Comparison of ENCODE assay signal across 15 cellular contexts in the genomic region with DNA sequence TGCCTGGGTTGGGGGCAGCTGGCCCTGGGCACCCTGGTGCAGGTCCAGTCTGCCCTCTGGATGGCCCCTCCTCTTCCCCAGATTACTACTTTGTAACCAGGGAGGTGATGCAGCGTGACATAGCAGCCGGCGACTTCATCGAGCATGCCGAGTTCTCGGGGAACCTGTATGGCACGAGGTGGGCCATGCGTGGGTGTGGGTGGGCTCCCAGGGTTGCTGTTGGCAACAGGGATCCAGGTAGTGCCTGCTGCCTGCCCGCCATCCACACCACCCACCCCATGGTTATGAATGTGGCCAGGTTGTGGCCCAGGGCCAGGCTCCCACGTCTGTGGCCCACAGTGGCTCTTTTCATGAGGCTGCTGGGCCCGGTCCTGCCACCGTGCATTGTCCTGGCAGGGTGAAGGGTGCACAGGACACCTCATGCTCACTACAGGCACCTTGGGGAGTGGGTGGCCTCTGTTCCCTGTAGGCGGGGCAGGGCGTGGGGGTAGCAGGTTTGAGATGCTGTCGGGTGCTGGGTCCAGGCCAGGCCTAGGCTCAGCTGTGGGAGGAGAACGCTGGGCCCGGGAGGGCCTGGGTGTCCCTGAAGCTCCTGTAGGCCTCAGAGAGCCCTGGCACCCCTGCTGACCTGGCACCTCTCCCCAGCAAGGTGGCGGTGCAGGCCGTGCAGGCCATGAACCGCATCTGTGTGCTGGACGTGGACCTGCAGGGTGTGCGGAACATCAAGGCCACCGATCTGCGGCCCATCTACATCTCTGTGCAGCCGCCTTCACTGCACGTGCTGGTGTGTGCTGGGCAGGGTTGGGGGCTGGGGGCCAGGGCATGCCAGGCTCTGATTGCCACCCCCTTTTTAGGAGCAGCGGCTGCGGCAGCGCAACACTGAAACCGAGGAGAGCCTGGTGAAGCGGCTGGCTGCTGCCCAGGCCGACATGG. TPM values are rescaled to one million over a fixed set of nuclear protein-coding genes. Genes with fewer than 3 reads are reported as not detected.
A peak's percentile ranks its signal among the peaks of the same experiment; 100 is the strongest.
DNase-seq lines count a peak whose midpoint lies in the region; ATAC-seq, FAIRE-seq and TF ChIP-seq lines count a peak whose summit lies in the region.
"Had no signal": no experiment of that assay in that cellular context is flagged by ENCODE, and none has a peak within 500 bp of the region (broad histone marks: within the 10 kb centered on the region; RNA-seq: fewer than 3 reads in every experiment).

No MANE protein-coding gene starts in this region.

- H3K27ac Mint-ChIP-seq in Calu3 (ENCODE audit: unreplicated experiment) = no peak overlapping the region
- H3K27ac Mint-ChIP-seq: activated CD4-positive, alpha-beta memory T cell treated with anti-CD3 and anti-CD28 coated beads, Interleukin-2, amount 10 ng/mL, durations not matched to agents 7 days and 5 days; endodermal cell; HFFc6 had no signal

- no peak for ATAC-seq in HG03432 (IDR thresholded peaks at IDR 0.05; ENCODE audit: unreplicated experiment)

- H3K27ac ChIP-seq in BLaER1 treated with 17β-estradiol and CSF1 and Interleukin-3, amounts not matched to agents 10 nM and 100 nM = peak overlapping the region in 2 of 11 experiments; percentile 61 to 72; a peak in 3 of 22 replicates
- H3K27ac ChIP-seq: hepatocyte, WERI-Rb-1 had no signal

- FAIRE-seq in H54 (lab: Jason Lieb, UNC) = no peak

- intact Hi-C loops in Calu3 (cut with micrococcal nuclease; ENCODE audit: unreplicated experiment) = no loop called here

- peaks cover 77 to 98% (median 85%) of the 10 kb centered on the region in 10 experiments for H3K4me1 ChIP-seq in BLaER1 treated with 17β-estradiol and CSF1 and Interleukin-3, amounts not matched to agents 10 nM and 100 nM

- peaks cover 52% of the 10 kb centered on the region for H3K36me3 Mint-ChIP-seq in Calu3 (ENCODE audit: insufficient read depth, unreplicated experiment)

- H3K9me3 Mint-ChIP-seq in Calu3 (ENCODE audit: low read depth, unreplicated experiment) = no peaks in the 10 kb centered on the region
- H3K9me3 Mint-ChIP-seq: activated CD4-positive, alpha-beta memory T cell treated with anti-CD3 and anti-CD28 coated beads, Interleukin-2, amount 10 ng/mL, durations not matched to agents 7 days and 5 days; endodermal cell; HFFc6 had no signal

- peaks cover 78 to 100% (median 97%) of the 10 kb centered on the region in 11 experiments for H4K20me1 ChIP-seq in BLaER1 treated with 17β-estradiol and CSF1 and Interleukin-3, amounts not matched to agents 10 nM and 100 nM

- H3K36me3 ChIP-seq in BLaER1 treated with 17β-estradiol and CSF1 and Interleukin-3, amounts not matched to agents 10 nM and 100 nM = peaks cover 29 to 76% (median 53%) of the 10 kb centered on the region in 11 experiments

- peak overlapping the region in 10 of 11 experiments; percentile 16 to 70 (median 60); a peak in 15 of 22 replicates for H3K9ac ChIP-seq in BLaER1 treated with 17β-estradiol and CSF1 and Interleukin-3, amounts not matched to agents 10 nM and 100 nM

- H3K4me1 Mint-ChIP-seq in Calu3 (ENCODE audit: low read depth, unreplicated experiment) = peaks cover 20% of the 10 kb centered on the region
- H3K4me1 Mint-ChIP-seq: endodermal cell had no signal

- BruUV-seq in Calu3 (replicated peaks; lab: Mats Ljungman, UMichigan) = no TSS peak

- CTCF ChIA-PET in HEK293T (lab: Yijun Ruan, JAX) (no interaction called here), Calu3 (lab: Charles Lee) (no interaction called here)

- TF ChIP-seq CTCF in Calu3 (IDR thresholded peaks at IDR 0.05; ENCODE audit: unreplicated experiment) = no peak

- TF ChIP-seq POLR2A in H54 (IDR thresholded peaks at IDR 0.05; ENCODE audit: low read depth, low read length) = no peak

- DNase-seq in HEK293T (ENCODE audit: extremely low spot score) (no peak), mesenteric fat pad (ENCODE audit: low spot score) (peak; percentile 88), Calu3 (no peak), H54 (ENCODE audit: insufficient read length, low spot score) (no peak)
- DNase-seq: activated CD4-positive, alpha-beta memory T cell treated with anti-CD3 and anti-CD28 coated beads, Interleukin-2, amount 10 ng/mL, durations not matched to agents 7 days and 5 days; endodermal cell; GF-D8; HFFc6; kidney glomerular epithelial cell; NCI-H446 treated with DMSO at 0.1 percent for 48 hours; stimulated activated CD4-positive, alpha-beta T cell treated with anti-CD3 and anti-CD28 coated beads, Interleukin-4, amount 100 ng/mL, for 1 hour; WERI-Rb-1 had no signal

- H3K4me3 Mint-ChIP-seq in Calu3 (ENCODE audit: low read depth, unreplicated experiment) = no peak overlapping the region
- H3K4me3 Mint-ChIP-seq: activated CD4-positive, alpha-beta memory T cell treated with anti-CD3 and anti-CD28 coated beads, Interleukin-2, amount 10 ng/mL, durations not matched to agents 7 days and 5 days; endodermal cell; HFFc6 had no signal

- H3K4me2 ChIP-seq in BLaER1 treated with 17β-estradiol and CSF1 and Interleukin-3, amounts not matched to agents 10 nM and 100 nM = peak overlapping the region; percentile 52 to 91 (median 75); a peak in 19 of 22 replicates
- H3K4me2 ChIP-seq: hepatocyte had no signal

- H3K27me3 ChIP-seq in BLaER1 treated with 17β-estradiol and CSF1 and Interleukin-3, amounts not matched to agents 10 nM and 100 nM = no peaks in the 10 kb centered on the region
- H3K27me3 ChIP-seq: hepatocyte had no signal

- no peaks in the 10 kb centered on the region for H3K9me3 ChIP-seq in BLaER1 treated with 17β-estradiol and CSF1 and Interleukin-3, amounts not matched to agents 10 nM and 100 nM (replicated peaks in 1 of 11)

- no peak overlapping the region for H3K4me3 ChIP-seq in BLaER1 treated with 17β-estradiol and CSF1 and Interleukin-3, amounts not matched to agents 10 nM and 100 nM
- H3K4me3 ChIP-seq: hepatocyte had no signal

- no peaks in the 10 kb centered on the region for H3K27me3 Mint-ChIP-seq in Calu3 (ENCODE audit: unreplicated experiment)
- H3K27me3 Mint-ChIP-seq: activated CD4-positive, alpha-beta memory T cell treated with anti-CD3 and anti-CD28 coated beads, Interleukin-2, amount 10 ng/mL, durations not matched to agents 7 days and 5 days had no signal

- POLR2A ChIA-PET in HEK293T (lab: Yijun Ruan, JAX) = interaction anchor here (0.6 kb wide), 1 partner anchor 34 kb away, joined by 3 read pairs; no protein-coding TSS in a partner anchor

TF ChIP-seq in HEK293T, 16 proteins besides CTCF, POLR2A, EP300 and RAD21:
- TF ChIP-seq LEF1 (IDR thresholded peaks at IDR 0.05; ENCODE audit: borderline replicate concordance) (no peak), L3MBTL2 (conservative IDR thresholded peaks at IDR 0.05) (no peak), TARDBP (IDR thresholded peaks at IDR 0.05) (no peak), CTBP1 (IDR thresholded peaks at IDR 0.05; ENCODE audit: borderline replicate concordance) (no peak), FOXA1 (IDR thresholded peaks at IDR 0.05) (no peak), HDGF (IDR thresholded peaks at IDR 0.05; ENCODE audit: borderline replicate concordance) (0 out of 2 replicates have a peak, but pooled peaks have one; percentile 13), ZNF384 (IDR thresholded peaks at IDR 0.05) (no peak)
- TF ChIP-seq, protein P1, sequence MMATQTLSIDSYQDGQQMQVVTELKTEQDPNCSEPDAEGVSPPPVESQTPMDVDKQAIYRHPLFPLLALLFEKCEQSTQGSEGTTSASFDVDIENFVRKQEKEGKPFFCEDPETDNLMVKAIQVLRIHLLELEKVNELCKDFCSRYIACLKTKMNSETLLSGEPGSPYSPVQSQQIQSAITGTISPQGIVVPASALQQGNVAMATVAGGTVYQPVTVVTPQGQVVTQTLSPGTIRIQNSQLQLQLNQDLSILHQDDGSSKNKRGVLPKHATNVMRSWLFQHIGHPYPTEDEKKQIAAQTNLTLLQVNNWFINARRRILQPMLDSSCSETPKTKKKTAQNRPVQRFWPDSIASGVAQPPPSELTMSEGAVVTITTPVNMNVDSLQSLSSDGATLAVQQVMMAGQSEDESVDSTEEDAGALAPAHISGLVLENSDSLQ (IDR thresholded peaks at IDR 0.05) = no peak

RNA-seq across cellular contexts. Expression of a gene that starts 2.7 kb away (rescaled TPM):
- total RNA-seq in mesenteric fat pad (2.6 TPM), Calu3 (2022) (1.2 and 1.3 TPM in 2 replicates)

RNA-seq across cellular contexts. Expression of a gene that starts 6.9 kb away (rescaled TPM):
- total RNA-seq in mesenteric fat pad = 220 TPM
- 238 and 262 TPM in 2 replicates for total RNA-seq in Calu3 (2022)

RNA-seq across cellular contexts. Expression of a gene that starts 18.6 kb away (rescaled TPM):
- total RNA-seq in mesenteric fat pad = 7.5 TPM
- total RNA-seq in Calu3 (2022) = 9.2 and 9.5 TPM in 2 replicates

RNA-seq across cellular contexts. Expression of a gene that starts 37.9 kb away (rescaled TPM):
- total RNA-seq in mesenteric fat pad (38.9 TPM), Calu3 (2022) (69.1 and 72.3 TPM in 2 replicates)

RNA-seq across cellular contexts. Expression of a gene that starts 43.9 kb away (rescaled TPM):
- total RNA-seq in mesenteric fat pad = 5.6 TPM
- total RNA-seq in Calu3 (2022) = 38.1 and 39.3 TPM in 2 replicates
